ENCODE assay signal across 2 cellular contexts in the genomic region with DNA sequence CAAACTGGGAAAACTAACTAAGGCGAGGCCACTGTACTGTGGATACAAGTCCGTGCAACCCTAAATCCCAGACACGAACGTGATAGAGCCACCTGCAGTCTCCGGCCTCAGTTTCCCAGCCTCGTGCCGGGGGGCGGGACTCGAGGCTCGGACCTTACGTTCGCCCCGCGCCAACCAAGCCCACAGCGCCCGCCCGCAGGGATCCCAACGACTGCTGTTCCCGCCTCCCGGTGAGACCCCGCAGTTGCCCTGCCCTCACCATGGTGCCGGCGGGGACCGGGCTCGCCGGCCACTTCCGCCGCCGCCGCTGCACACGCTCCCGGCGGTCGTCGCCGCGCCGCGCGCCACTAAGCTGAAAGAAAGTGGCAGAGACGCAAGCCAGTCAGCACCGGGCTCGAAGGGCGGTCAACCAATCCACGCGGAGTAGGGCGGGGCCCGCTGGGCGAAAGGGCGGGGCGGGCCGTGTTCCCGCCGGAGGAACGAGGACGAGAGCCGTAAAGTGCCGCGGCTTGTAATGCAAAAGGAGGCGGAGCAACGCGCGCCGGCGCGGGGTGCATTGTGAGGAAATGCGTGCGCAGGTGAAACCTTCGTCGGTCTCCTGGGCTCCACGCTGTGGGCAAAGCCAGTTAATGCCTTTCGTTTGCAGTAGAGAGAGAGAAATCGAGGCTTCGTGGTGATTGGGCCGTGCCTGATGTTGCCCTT.
TF ChIP-seq lines count a peak whose summit lies in the region.

Gene LSM4 (minus strand): TSS at position 318 of the 702 bp plus-strand sequence. CDS start 56 bp downstream, at position 262.

TF ChIP-seq in IMR-90, 13 proteins besides CTCF, POLR2A, EP300 and RAD21:
- TF ChIP-seq MXI1 (IDR thresholded peaks at IDR 0.05; ENCODE audit: borderline replicate concordance, low read depth, low read length) (peak; percentile 86; the same call in 1 of the 2 replicates), RCOR1 (IDR thresholded peaks at IDR 0.05; ENCODE audit: insufficient replicate concordance, low read length) (no peak), CHD1 (IDR thresholded peaks at IDR 0.05; ENCODE audit: low read depth, low read length) (no peak), CEBPB (IDR thresholded peaks at IDR 0.05; ENCODE audit: low read depth, low read length) (peak; percentile 49), FOS (IDR thresholded peaks at IDR 0.05; ENCODE audit: low read depth, low read length) (peak; percentile 45; the same call in 1 of the 2 replicates), SMC3 (IDR thresholded peaks at IDR 0.05; ENCODE audit: low read depth, low read length) (peak; percentile 58), MAFK (IDR thresholded peaks at IDR 0.05; ENCODE audit: low read depth, low read length) (no peak), NFE2L2 (IDR thresholded peaks at IDR 0.05; ENCODE audit: low read depth, low read length) (0 out of 2 replicates have a peak, but pooled peaks have one; percentile 1), MAZ (IDR thresholded peaks at IDR 0.05; ENCODE audit: borderline replicate concordance, low read depth, low read length) (peak; percentile 89; the same call in 1 of the 2 replicates), BHLHE40 (IDR thresholded peaks at IDR 0.05; ENCODE audit: low read depth, low read length) (no peak; the same call in 1 of the 2 replicates), USF2 (IDR thresholded peaks at IDR 0.05; ENCODE audit: low read depth, low read length) (no peak), RFX5 (IDR thresholded peaks at IDR 0.05; ENCODE audit: low read depth, low read length) (no peak), ELK1 (IDR thresholded peaks at IDR 0.05; ENCODE audit: borderline replicate concordance, low read depth, low read length) (no peak)

TF ChIP-seq in endothelial cell of umbilical vein, 7 proteins besides CTCF, POLR2A, EP300 and RAD21:
- TF ChIP-seq POLR2AphosphoS5 (IDR thresholded peaks at IDR 0.05; ENCODE audit: insufficient read depth, low read depth, low read length) (no peak), FOS (IDR thresholded peaks at IDR 0.05; ENCODE audit: borderline replicate concordance, insufficient read depth, low read length) (no peak), MAX (IDR thresholded peaks at IDR 0.05; ENCODE audit: insufficient read depth, insufficient read length) (no peak), EZH2 (IDR thresholded peaks at IDR 0.05; ENCODE audit: borderline replicate concordance, low read depth, low read length, severe bottlenecking) (no peak), GATA2 (IDR thresholded peaks at IDR 0.05; ENCODE audit: insufficient read depth, insufficient read length, low read depth, low read length) (no peak), MYC (IDR thresholded peaks at IDR 0.05; ENCODE audit: low read depth, low read length) (no peak), JUN (IDR thresholded peaks at IDR 0.05; ENCODE audit: borderline replicate concordance, insufficient read depth, insufficient read length, low read depth) (no peak)
